ENCODE assay signal across 11 cellular contexts in the genomic region with DNA sequence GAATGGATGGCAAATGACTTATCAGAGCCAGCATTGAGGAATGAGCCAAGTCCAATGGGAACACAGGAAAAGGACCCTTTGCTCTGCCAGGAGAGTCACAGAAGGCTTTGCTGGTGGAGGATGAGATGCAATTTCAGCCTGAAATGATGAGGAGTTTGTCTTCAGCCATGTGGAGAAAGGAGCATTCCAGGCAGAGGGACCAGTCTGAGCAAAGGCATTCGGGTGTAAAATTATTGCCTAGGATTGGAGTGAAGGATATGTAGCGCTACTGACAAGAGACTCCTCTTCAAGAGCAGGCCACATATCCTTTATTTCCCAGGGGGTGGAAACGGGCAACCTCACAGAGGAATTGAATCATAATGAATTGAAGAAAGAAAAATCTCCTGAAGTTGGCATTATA. TPM values are rescaled to one million over a fixed set of nuclear protein-coding genes. Genes with fewer than 3 reads are reported as not detected.
DNase-seq lines count a peak whose midpoint lies in the region; ATAC-seq and TF ChIP-seq lines count a peak whose summit lies in the region.
"Had no signal": no experiment of that assay in that cellular context is flagged by ENCODE, and none has a peak within 500 bp of the region (broad histone marks: within the 10 kb centered on the region; RNA-seq: fewer than 3 reads in every experiment).

No MANE protein-coding gene starts in this region.

- H3K4me1 ChIP-seq in BLaER1 (peaks cover 51% of the 10 kb centered on the region), Caco-2 (peaks cover 4% of the 10 kb centered on the region), muscle layer of duodenum (ENCODE audit: control insufficient read depth in 1 of 2, insufficient read depth in 2 of 2, low read length in 2 of 2) (peaks cover 7 to 38% of the 10 kb centered on the region in 2 donors), gastrocnemius medialis (peaks cover 35% of the 10 kb centered on the region in 2 donors)

- no peak for TF ChIP-seq POLR2A in gastrocnemius medialis (IDR thresholded peaks at IDR 0.05)

- no peaks in the 10 kb centered on the region for H4K20me1 ChIP-seq in BLaER1

- no peak overlapping the region for H3K27ac Mint-ChIP-seq in Caco-2 (ENCODE audit: unreplicated experiment)
- H3K27ac Mint-ChIP-seq in activated naive CD8-positive, alpha-beta T cell treated with anti-CD3 and anti-CD28 coated beads, Interleukin-2, amount 10 ng/mL, durations not matched to agents 7 days and 5 days = peak overlapping the region; percentile 97

- BruUV-seq in Caco-2 (replicated peaks; lab: Mats Ljungman, UMichigan) = no TSS peak

- H3K4me3 ChIP-seq in BLaER1 (no peak overlapping the region), Caco-2 (ENCODE audit: low read depth, low read length) (no peak overlapping the region), muscle layer of duodenum (ENCODE audit: low read depth in 1 of 2, low read length in 2 of 2) (no peak overlapping the region), gastrocnemius medialis (no peak overlapping the region)

- H3K36me3 Mint-ChIP-seq in Caco-2 (ENCODE audit: insufficient read depth, unreplicated experiment) = no peaks in the 10 kb centered on the region
- H3K36me3 Mint-ChIP-seq in activated naive CD8-positive, alpha-beta T cell treated with anti-CD3 and anti-CD28 coated beads, Interleukin-2, amount 10 ng/mL, durations not matched to agents 7 days and 5 days = peaks cover 19% of the 10 kb centered on the region

- POLR2A ChIA-PET in Caco-2 (lab: Charles Lee) = no interaction called here
- POLR2A ChIA-PET in activated naive CD8-positive, alpha-beta T cell treated with anti-CD3 and anti-CD28 coated beads, Interleukin-2, amount 10 ng/mL, durations not matched to agents 7 days and 5 days (lab: Charles Lee) = interaction anchor here (1.0 to 3.3 kb wide), 4 partner anchors 108 to 120 kb away, joined by 5 to 17 read pairs (median 9); no protein-coding TSS in a partner anchor

- no peak overlapping the region for H3K9ac ChIP-seq in BLaER1

- H3K9me3 ChIP-seq in BLaER1 = no peaks in the 10 kb centered on the region
- no peaks in the 10 kb centered on the region for H3K9me3 ChIP-seq in Caco-2
- H3K9me3 ChIP-seq in muscle layer of duodenum (ENCODE audit: control insufficient read depth in 1 of 2, low read length in 2 of 2) = no peaks in the 10 kb centered on the region
- no peaks in the 10 kb centered on the region for H3K9me3 ChIP-seq in gastrocnemius medialis
- H3K9me3 ChIP-seq: MG63 had no signal

- H3K27me3 ChIP-seq in BLaER1 (peaks cover 47% of the 10 kb centered on the region), Caco-2 (replicated peaks; ENCODE audit: control insufficient read depth, insufficient read depth, low read length) (no peaks in the 10 kb centered on the region), muscle layer of duodenum (ENCODE audit: low read depth, low read length) (no peaks in the 10 kb centered on the region), gastrocnemius medialis (no peaks in the 10 kb centered on the region)
- H3K27me3 ChIP-seq: MG63 had no signal

- DNase-seq in Caco-2 (no peak), gastrocnemius medialis (no peak), DMS79 treated with DMSO at 0.1 percent for 48 hours (lab: John Stamatoyannopoulos, UW) (no peak), midbrain (lab: John Stamatoyannopoulos, UW) (no peak)
- no peak for DNase-seq in activated naive CD8-positive, alpha-beta T cell treated with anti-CD3 and anti-CD28 coated beads, Interleukin-2, amount 10 ng/mL, durations not matched to agents 7 days and 5 days
- DNase-seq: activated CD4-positive, CD25-positive, alpha-beta regulatory T cell treated with anti-CD3 and anti-CD28 coated beads, Interleukin-2, amount 50 U/mL, for 72 hours; MG63; stimulated activated CD4-positive, alpha-beta T cell treated with anti-CD3 and anti-CD28 coated beads, Interleukin-12 subunit alpha, Interleukin-12 subunit beta, amount 100 ng/mL, for 4 hours had no signal

- no peaks in the 10 kb centered on the region for H3K36me3 ChIP-seq in BLaER1
- H3K36me3 ChIP-seq in Caco-2 (ENCODE audit: control insufficient read depth, insufficient read depth, low read length) = no peaks in the 10 kb centered on the region
- no peaks in the 10 kb centered on the region for H3K36me3 ChIP-seq in muscle layer of duodenum (ENCODE audit: control insufficient read depth in 1 of 2, insufficient read depth in 2 of 2, low read length in 2 of 2)
- H3K36me3 ChIP-seq in gastrocnemius medialis = no peaks in the 10 kb centered on the region

- H3K27me3 Mint-ChIP-seq in Caco-2 (ENCODE audit: insufficient read depth, unreplicated experiment) = no peaks in the 10 kb centered on the region
- no peaks in the 10 kb centered on the region for H3K27me3 Mint-ChIP-seq in activated naive CD8-positive, alpha-beta T cell treated with anti-CD3 and anti-CD28 coated beads, Interleukin-2, amount 10 ng/mL, durations not matched to agents 7 days and 5 days

- peak overlapping the region; percentile 90 for H3K4me3 Mint-ChIP-seq in Caco-2 (ENCODE audit: unreplicated experiment)
- H3K4me3 Mint-ChIP-seq in activated naive CD8-positive, alpha-beta T cell treated with anti-CD3 and anti-CD28 coated beads, Interleukin-2, amount 10 ng/mL, durations not matched to agents 7 days and 5 days = peak overlapping the region; percentile 96

- H3K27ac ChIP-seq in BLaER1 (no peak overlapping the region), muscle layer of duodenum (ENCODE audit: low read length) (peak overlapping the region; percentile 61), gastrocnemius medialis (peak overlapping the region in 1 of 4 donors; percentile 87)

- intact Hi-C loops in Caco-2 (cut with micrococcal nuclease; ENCODE audit: unreplicated experiment) (no loop called here), gastrocnemius medialis (cut with DNase I; ENCODE audit: low total_unique reads) (no loop called here)

- H3K4me2 ChIP-seq in BLaER1 = peak overlapping the region; percentile 97; the same call in 1 of the 2 replicates

- CTCF ChIA-PET in Caco-2 (lab: Charles Lee) = no interaction called here

- in situ Hi-C loops in gastrocnemius medialis (cut with MboI; ENCODE audit: low sequenced_read_pairs in 4 of 4) = no loop called here

- H3K4me1 Mint-ChIP-seq in Caco-2 (ENCODE audit: low read depth, unreplicated experiment) = peaks cover 7% of the 10 kb centered on the region
- H3K4me1 Mint-ChIP-seq in activated naive CD8-positive, alpha-beta T cell treated with anti-CD3 and anti-CD28 coated beads, Interleukin-2, amount 10 ng/mL, durations not matched to agents 7 days and 5 days = peaks cover 69% of the 10 kb centered on the region

- no peaks in the 10 kb centered on the region for H3K9me3 Mint-ChIP-seq in Caco-2 (ENCODE audit: unreplicated experiment)
- H3K9me3 Mint-ChIP-seq in activated naive CD8-positive, alpha-beta T cell treated with anti-CD3 and anti-CD28 coated beads, Interleukin-2, amount 10 ng/mL, durations not matched to agents 7 days and 5 days = no peaks in the 10 kb centered on the region

- TF ChIP-seq CTCF in Caco-2 (IDR thresholded peaks at IDR 0.05; ENCODE audit: insufficient read depth in 1 of 2, low read depth in 1 of 2, low read length in 1 of 2, severe bottlenecking in 1 of 2, unreplicated experiment in 1 of 2) (no peak), gastrocnemius medialis (IDR thresholded peaks at IDR 0.05 in 4 of 5, conservative IDR thresholded peaks at IDR 0.05 in 1 of 5) (no peak)

- no peak for ATAC-seq in activated naive CD8-positive, alpha-beta T cell treated with anti-CD3 and anti-CD28 coated beads, Interleukin-2, amount 10 ng/mL, durations not matched to agents 7 days and 5 days (ENCODE audit: low read depth)
- ATAC-seq in HG03095 (IDR thresholded peaks at IDR 0.05; ENCODE audit: unreplicated experiment) (no peak), gastrocnemius medialis (no peak)

RNA-seq across cellular contexts. Expression of a gene that starts 1.1 kb away (rescaled TPM):
- 3.7 and 3.9 TPM in 2 replicates for total RNA-seq in Caco-2 (2022)
- total RNA-seq in activated naive CD8-positive, alpha-beta T cell treated with anti-CD3 and anti-CD28 coated beads, Interleukin-2, amount 10 ng/mL, durations not matched to agents 7 days and 5 days = 10 to 100 TPM; 42.7 to 45.1 TPM
- 10 to 100 TPM; 14.6 to 31.1 (median 19.6) TPM for total RNA-seq in gastrocnemius medialis
